In the genomic region with DNA sequence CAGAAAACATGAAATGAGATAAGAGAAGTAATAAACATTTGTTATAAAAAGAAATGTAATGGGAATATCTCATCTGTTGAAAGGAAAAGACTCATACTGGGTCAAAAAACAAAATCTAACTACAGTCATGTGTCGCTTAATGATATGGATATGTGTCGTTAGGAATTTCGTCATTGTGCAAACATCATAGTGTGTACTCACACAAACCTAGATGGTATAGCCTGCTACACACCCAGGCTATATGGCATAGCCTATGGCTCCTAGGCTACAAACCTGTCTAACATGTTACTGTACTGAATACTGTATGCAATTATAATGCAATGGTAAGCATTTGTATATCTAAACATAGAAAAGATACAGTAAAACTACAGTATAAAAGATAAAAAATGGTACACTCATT, we compare ENCODE assay signal across 23 cellular contexts.
DNase-seq lines count a peak whose midpoint lies in the region; ATAC-seq, FAIRE-seq and TF ChIP-seq lines count a peak whose summit lies in the region.
"Had no signal": no experiment of that assay in that cellular context is flagged by ENCODE, and none has a peak within 500 bp of the region (broad histone marks: within the 10 kb centered on the region; RNA-seq: fewer than 3 reads in every experiment).

No MANE protein-coding gene starts in this region.

- intact Hi-C loops in aorta (cut with DNase I), result loop anchor here in 1 of 2 donors (5.0 kb wide), 1 partner anchor 89 kb away; a partner anchor contains a TSS

- ATAC-seq in HG03280 (IDR thresholded peaks at IDR 0.05; ENCODE audit: unreplicated experiment) (no peak), aorta (ENCODE audit: low FRiP score) (no peak)

- H3K27me3 ChIP-seq in aorta (ENCODE audit: control insufficient read depth in 1 of 2, insufficient read depth in 2 of 2, low read length in 1 of 2), result no peaks in the 10 kb centered on the region
- H3K27me3 ChIP-seq: MG63, SJSA1 had no signal

- no peak overlapping the region for H3K27ac ChIP-seq in aorta (ENCODE audit: low read depth in 1 of 2, low read length in 2 of 2)
- H3K27ac ChIP-seq: SJSA1 had no signal

- FAIRE-seq in GM12892 (lab: Jason Lieb, UNC) (peak; percentile 85), endometrium (lab: Jason Lieb, UNC) (peak; percentile 31)
- FAIRE-seq: H54 had no signal

- peaks cover 0 to 1% of the 10 kb centered on the region in 2 donors for H3K4me1 ChIP-seq in aorta (ENCODE audit: control insufficient read depth in 1 of 2, insufficient read depth in 2 of 2, low read length in 2 of 2)

- DNase-seq in GM12892 (ENCODE audit: insufficient read length) (no peak), NCI-H526 treated with DMSO at 0.1 percent for 48 hours (lab: John Stamatoyannopoulos, UW) (peak; percentile 63), aorta (no peak), NCI-H446 treated with DMSO at 0.1 percent for 48 hours (lab: John Stamatoyannopoulos, UW) (no peak)
- DNase-seq in stimulated activated CD4-positive, alpha-beta T cell treated with anti-CD3 and anti-CD28 coated beads, Interleukin-15, amount 100 ng/mL, for 24 hours, result no peak
- DNase-seq: C1 segment of cervical spinal cord; CD4-positive, alpha-beta memory T cell; DMS 273 treated with DMSO at 0.1 percent for 48 hours; DND-41; KBM-7; MG63; NCI-H1105 treated with DMSO at 0.1 percent for 48 hours; NCI-H1694; NCI-H2029 treated with DMSO at 0.1 percent for 48 hours; NCI-H2227 treated with DMSO at 0.1 percent for 48 hours; NCI-H510A; Right ventricle myocardium superior; RPMI8226; T-helper 1 cell had no signal

- H3K4me3 ChIP-seq in aorta (ENCODE audit: low read length in 2 of 2), result no peak overlapping the region
- H3K4me3 ChIP-seq: MG63, SJSA1 had no signal

- TF ChIP-seq POLR2A in GM12892 (IDR thresholded peaks at IDR 0.05; ENCODE audit: low read depth, low read length), result no peak

- 88 to 92% methylated on average over 3 of the region's 3 CpGs for WGBS in aorta, 2 donors

- no peaks in the 10 kb centered on the region for H3K36me3 ChIP-seq in aorta (ENCODE audit: control insufficient read depth in 1 of 2, insufficient read depth in 2 of 2, low read length in 1 of 2)
- H3K36me3 ChIP-seq: MG63, SJSA1 had no signal

- no peaks in the 10 kb centered on the region for H3K9me3 ChIP-seq in aorta (ENCODE audit: control insufficient read depth, low read length)
- H3K9me3 ChIP-seq: SJSA1 had no signal
